ENCODE assay signal across 13 cellular contexts in genomic region chr15:60804551-60804950, GRCh38.
DNase-seq lines count a peak whose midpoint lies in the region; ATAC-seq, FAIRE-seq and TF ChIP-seq lines count a peak whose summit lies in the region.
"Had no signal": no experiment of that assay in that cellular context is flagged by ENCODE, and none has a peak within 500 bp of the region (broad histone marks: within the 10 kb centered on the region; RNA-seq: fewer than 3 reads in every experiment).

No MANE protein-coding gene starts in this region.

- H2BK120ac ChIP-seq in mesenchymal stem cell (ENCODE audit: low read depth, low read length): no peak overlapping the region

- no peak overlapping the region for H3K27ac ChIP-seq in A673 (ENCODE audit: low read depth, low read length, poor library complexity, severe bottlenecking)
- H3K27ac ChIP-seq in HUES6 (ENCODE audit: low read depth, low read length): peak overlapping the region; percentile 58
- H3K27ac ChIP-seq in astrocyte (ENCODE audit: low read depth, low read length): peak overlapping the region; percentile 72
- H3K27ac ChIP-seq in mesenchymal stem cell (ENCODE audit: low read length, poor library complexity, severe bottlenecking): no peak overlapping the region
- H3K27ac ChIP-seq in right cardiac atrium (ENCODE audit: low read length): no peak overlapping the region
- no peak overlapping the region for H3K27ac ChIP-seq in PC-9

- intact Hi-C loops in A673 (cut with micrococcal nuclease; ENCODE audit: unreplicated experiment): no loop called here
- intact Hi-C loops in right cardiac atrium (cut with DNase I): no loop called here
- intact Hi-C loops in PC-9 (cut with micrococcal nuclease; ENCODE audit: unreplicated experiment): no loop called here

- H3K4me3 ChIP-seq in A673 (ENCODE audit: low read depth, low read length, poor library complexity, severe bottlenecking): no peak overlapping the region
- no peak overlapping the region for H3K4me3 ChIP-seq in HUES6 (ENCODE audit: low read depth, low read length)
- no peak overlapping the region for H3K4me3 ChIP-seq in astrocyte (ENCODE audit: insufficient read depth, low read depth, low read length)
- H3K4me3 ChIP-seq in mesenchymal stem cell (ENCODE audit: insufficient read depth in 1 of 2, low read depth in 1 of 2, low read length in 2 of 2): no peak overlapping the region
- H3K4me3 ChIP-seq in right cardiac atrium (ENCODE audit: low read length): no peak overlapping the region
- H3K4me3 ChIP-seq in PC-9: no peak overlapping the region
- H3K4me3 ChIP-seq: K562 had no signal

- H3K4me1 ChIP-seq in A673 (ENCODE audit: insufficient read depth, low read length, poor library complexity, severe bottlenecking): no peaks in the 10 kb centered on the region
- peaks cover 34% of the 10 kb centered on the region for H3K4me1 ChIP-seq in HUES6 (ENCODE audit: control insufficient read depth, insufficient read depth, low read length)
- H3K4me1 ChIP-seq in astrocyte (ENCODE audit: insufficient read depth, low read length): peaks cover 13% of the 10 kb centered on the region
- peaks cover 1% of the 10 kb centered on the region for H3K4me1 ChIP-seq in mesenchymal stem cell (ENCODE audit: control insufficient read depth, insufficient read depth, low read depth, low read length)
- peaks cover 2% of the 10 kb centered on the region for H3K4me1 ChIP-seq in right cardiac atrium (ENCODE audit: control insufficient read depth, insufficient read depth, low read length)
- H3K4me1 ChIP-seq in PC-9 (replicated peaks; ENCODE audit: insufficient read depth): no peaks in the 10 kb centered on the region

- no peak overlapping the region for H4K8ac ChIP-seq in mesenchymal stem cell (ENCODE audit: low read length)

- no peaks in the 10 kb centered on the region for H3K36me3 ChIP-seq in A673 (ENCODE audit: insufficient read depth, low read length, poor library complexity, severe bottlenecking)
- H3K36me3 ChIP-seq in HUES6 (ENCODE audit: control insufficient read depth, insufficient read depth, low read length): no peaks in the 10 kb centered on the region
- no peaks in the 10 kb centered on the region for H3K36me3 ChIP-seq in astrocyte (ENCODE audit: insufficient read depth, low read length)
- H3K36me3 ChIP-seq in mesenchymal stem cell (ENCODE audit: control insufficient read depth in 1 of 2, insufficient read depth in 2 of 2, low read depth in 1 of 2, low read length in 2 of 2): no peaks in the 10 kb centered on the region
- no peaks in the 10 kb centered on the region for H3K36me3 ChIP-seq in PC-9 (ENCODE audit: low read depth)

- no peak overlapping the region for H3K9ac ChIP-seq in HUES6 (ENCODE audit: low read length)
- H3K9ac ChIP-seq in astrocyte (ENCODE audit: low read length): peak overlapping the region; percentile 59
- peak overlapping the region; percentile 27 for H3K9ac ChIP-seq in mesenchymal stem cell (ENCODE audit: low read length)

- no peaks in the 10 kb centered on the region for H3K9me3 Mint-ChIP-seq in astrocyte (ENCODE audit: unreplicated experiment)

- H3K79me1 ChIP-seq in mesenchymal stem cell (replicated peaks; ENCODE audit: low read length, poor library complexity, severe bottlenecking): no peaks in the 10 kb centered on the region

- no peaks in the 10 kb centered on the region for H3K9me2 ChIP-seq in PC-9 (ENCODE audit: insufficient read depth)

- H2AFZ ChIP-seq in astrocyte (ENCODE audit: low read depth, low read length): no peak overlapping the region
- H2AFZ ChIP-seq in mesenchymal stem cell (ENCODE audit: low read depth, low read length): no peak overlapping the region
- no peak overlapping the region for H2AFZ ChIP-seq in PC-9

- no peak overlapping the region for H3K23ac ChIP-seq in mesenchymal stem cell (ENCODE audit: low read length in 2 of 2)

- H3K9me3 ChIP-seq in A673 (ENCODE audit: low read depth, low read length, poor library complexity, severe bottlenecking) (no peaks in the 10 kb centered on the region), HUES6 (ENCODE audit: control insufficient read depth, insufficient read depth, low read depth, low read length) (no peaks in the 10 kb centered on the region), astrocyte (ENCODE audit: insufficient read depth, low read depth, low read length) (no peaks in the 10 kb centered on the region), mesenchymal stem cell (ENCODE audit: control insufficient read depth, low read length) (no peaks in the 10 kb centered on the region), right cardiac atrium (ENCODE audit: control insufficient read depth, low read length) (no peaks in the 10 kb centered on the region), PC-9 (ENCODE audit: insufficient read depth, low read depth) (no peaks in the 10 kb centered on the region)

- H3K27me3 ChIP-seq in A673 (replicated peaks; ENCODE audit: insufficient read depth, low read depth, low read length, poor library complexity) (no peaks in the 10 kb centered on the region), HUES6 (ENCODE audit: control insufficient read depth, insufficient read depth, low read length) (no peaks in the 10 kb centered on the region), astrocyte (ENCODE audit: insufficient read depth, low read length) (no peaks in the 10 kb centered on the region), mesenchymal stem cell (ENCODE audit: control insufficient read depth in 1 of 2, insufficient read depth in 1 of 2, low read length in 2 of 2) (no peaks in the 10 kb centered on the region), right cardiac atrium (ENCODE audit: control insufficient read depth, insufficient read depth) (no peaks in the 10 kb centered on the region), PC-9 (ENCODE audit: insufficient read depth, low read depth) (no peaks in the 10 kb centered on the region)

- POLR2A ChIA-PET in A673 (lab: Charles Lee; ENCODE audit: low non-redundant PET): no interaction called here
- POLR2A ChIA-PET in PC-9 (lab: Charles Lee; ENCODE audit: unreplicated experiment): no interaction called here

- no peak for FAIRE-seq in astrocyte (lab: Jason Lieb, UNC)
- FAIRE-seq: K562 had no signal

- H3K4me2 ChIP-seq in astrocyte (ENCODE audit: low read length) (peak overlapping the region; percentile 34), mesenchymal stem cell (ENCODE audit: low read length, poor library complexity, severe bottlenecking) (no peak overlapping the region), PC-9 (no peak overlapping the region)

- H3K27ac Mint-ChIP-seq in astrocyte (ENCODE audit: unreplicated experiment): peak overlapping the region; percentile 84

- no peak for TF ChIP-seq CTCF in A673 (conservative IDR thresholded peaks at IDR 0.05; ENCODE audit: low read depth, low read length)
- TF ChIP-seq CTCF in astrocyte (IDR thresholded peaks at IDR 0.05; ENCODE audit: insufficient read depth, low read depth, low read length): no peak
- no peak for TF ChIP-seq CTCF in PC-9 (conservative IDR thresholded peaks at IDR 0.05)

- ATAC-seq in right cardiac atrium: no peak
- ATAC-seq: K562, Panc1 had no signal

- peak; percentile 35 for DNase-seq in A673 (ENCODE audit: low spot score)
- DNase-seq in astrocyte (ENCODE audit: low read depth): no peak
- no peak for DNase-seq in mesenchymal stem cell
- DNase-seq in DMS79 (lab: John Stamatoyannopoulos, UW): no peak
- DNase-seq in right cardiac atrium: no peak
- DNase-seq in PC-9: no peak
- DNase-seq in SKM-1 (lab: John Stamatoyannopoulos, UW; ENCODE audit: unreplicated experiment): no peak
- DNase-seq: NCI-H1694, NCI-H446, NCI-H748 treated with DMSO at 0.1 percent for 48 hours had no signal

- peaks cover 14% of the 10 kb centered on the region for H3K4me1 Mint-ChIP-seq in astrocyte (ENCODE audit: low read depth, unreplicated experiment)

- H3K79me2 ChIP-seq in astrocyte (ENCODE audit: insufficient read depth, low read length): no peaks in the 10 kb centered on the region
- no peaks in the 10 kb centered on the region for H3K79me2 ChIP-seq in PC-9 (ENCODE audit: low read depth)

- H2AK5ac ChIP-seq in mesenchymal stem cell (ENCODE audit: low read length, severe bottlenecking): no peak overlapping the region

- no peaks in the 10 kb centered on the region for H3F3A ChIP-seq in PC-9 (ENCODE audit: insufficient read depth, low read depth)

- whole genome bisulfite sequencing in mesenchymal stem cell: 86% methylated on average over 1 of the region's 4 CpGs
- 84% methylated on average over 4 of the region's 4 CpGs for WGBS in right cardiac atrium

- BruUV-seq in A673 (replicated peaks; lab: Mats Ljungman, UMichigan) (no TSS peak), PC-9 (replicated peaks; lab: Mats Ljungman, UMichigan) (no TSS peak)

- no peak overlapping the region for H4K91ac ChIP-seq in mesenchymal stem cell (ENCODE audit: low read length)

- no peak overlapping the region for H2BK12ac ChIP-seq in mesenchymal stem cell (ENCODE audit: low read length in 2 of 2)

- H4K20me1 ChIP-seq in astrocyte (ENCODE audit: insufficient read depth, low read length): no peaks in the 10 kb centered on the region
- H4K20me1 ChIP-seq in PC-9 (ENCODE audit: insufficient read depth): no peaks in the 10 kb centered on the region

- no peak overlapping the region for H2BK5ac ChIP-seq in mesenchymal stem cell (ENCODE audit: low read depth, low read length, poor library complexity, severe bottlenecking)

- no peak overlapping the region for H3K14ac ChIP-seq in mesenchymal stem cell (ENCODE audit: low read length in 2 of 2)

- CTCF ChIA-PET in A673 (lab: Charles Lee) (interaction anchor here (0.5 kb wide), 1 partner anchor 726 kb away, joined by 3 read pairs; no protein-coding TSS in a partner anchor), PC-9 (lab: Charles Lee) (no interaction called here)

- no peak overlapping the region for H3K4ac ChIP-seq in mesenchymal stem cell (ENCODE audit: low read depth in 1 of 2, low read length in 2 of 2)

- H2BK15ac ChIP-seq in mesenchymal stem cell (ENCODE audit: low read depth, poor library complexity, severe bottlenecking): no peak overlapping the region

- H3K36me3 Mint-ChIP-seq in astrocyte (ENCODE audit: low read depth, unreplicated experiment): no peaks in the 10 kb centered on the region

- H3K4me3 Mint-ChIP-seq in astrocyte (ENCODE audit: unreplicated experiment): no peak overlapping the region

- H3K27me3 Mint-ChIP-seq in astrocyte (ENCODE audit: low read depth, unreplicated experiment): no peaks in the 10 kb centered on the region

- H3K18ac ChIP-seq in mesenchymal stem cell (ENCODE audit: low read depth in 1 of 2, low read length in 2 of 2): no peak overlapping the region

Comparison
In these comparisons a context has a peak if more than half of its experiments do, and no peak if none do; other contexts are left out.
1. H3K27ac ChIP-seq: peak in HUES6 (single experiment) and astrocyte (single experiment); none in A673 (single experiment), mesenchymal stem cell (single experiment), right cardiac atrium (single experiment) and PC-9 (single experiment).